ENCODE assay signal across 1 cellular context in the genomic region with DNA sequence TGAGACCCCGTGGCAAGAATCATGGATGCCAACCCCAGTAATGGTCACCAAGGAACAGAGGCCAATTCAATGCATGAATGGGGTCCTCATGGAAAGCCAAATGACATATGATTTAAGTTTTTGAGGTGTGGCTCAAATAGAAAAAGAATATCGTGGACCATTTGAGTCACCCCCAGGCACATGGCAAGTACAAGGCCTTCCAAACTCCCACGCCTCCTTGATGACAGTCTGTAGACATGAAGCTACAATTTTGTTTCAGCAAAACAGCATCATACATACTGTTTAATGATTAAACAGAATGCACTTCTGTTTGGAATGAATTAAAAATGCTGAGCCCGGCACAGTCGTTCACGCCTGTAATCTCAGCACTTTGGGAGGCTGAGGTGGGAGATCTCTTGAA.
TF ChIP-seq lines count a peak whose summit lies in the region.

No MANE protein-coding gene starts in this region.

TF ChIP-seq in H1, 55 proteins besides CTCF, POLR2A, EP300 and RAD21:
- no peak for TF ChIP-seq CHD2 (IDR thresholded peaks at IDR 0.05; ENCODE audit: low read length)
- no peak for TF ChIP-seq PHF8 (conservative IDR thresholded peaks at IDR 0.05; ENCODE audit: low read depth, low read length)
- no peak for TF ChIP-seq POU5F1 (IDR thresholded peaks at IDR 0.05; ENCODE audit: low read depth, low read length)
- no peak for TF ChIP-seq RNF2 (IDR thresholded peaks at IDR 0.05; ENCODE audit: borderline replicate concordance, low read depth, low read length, missing control alignments, poor library complexity, severe bottlenecking)
- TF ChIP-seq RFX5 (IDR thresholded peaks at IDR 0.05; ENCODE audit: borderline replicate concordance, low read depth, low read length), result no peak
- TF ChIP-seq ATF2 (IDR thresholded peaks at IDR 0.05; ENCODE audit: low read length), result no peak
- TF ChIP-seq KDM1A (IDR thresholded peaks at IDR 0.05; ENCODE audit: borderline replicate concordance, low read length), result no peak
- no peak for TF ChIP-seq SUZ12 (IDR thresholded peaks at IDR 0.05; ENCODE audit: low read length)
- TF ChIP-seq SP2 (IDR thresholded peaks at IDR 0.05; ENCODE audit: low read length), result no peak
- TF ChIP-seq CBX8 (IDR thresholded peaks at IDR 0.05; ENCODE audit: borderline replicate concordance, low read depth, low read length), result no peak
- no peak for TF ChIP-seq BCL11A (IDR thresholded peaks at IDR 0.05; ENCODE audit: low read depth in 2 of 2, low read length in 2 of 2)
- no peak for TF ChIP-seq USF2 (IDR thresholded peaks at IDR 0.05; ENCODE audit: low read length)
- TF ChIP-seq SP1 (IDR thresholded peaks at IDR 0.05; ENCODE audit: low read depth, low read length), result no peak
